38 cellular contexts compared by ENCODE assay signal in genomic region chr12:80869264-80869663, GRCh38.
"Had no signal": no experiment of that assay in that cellular context is flagged by ENCODE, and none has a peak within 500 bp of the region (broad histone marks: within the 10 kb centered on the region; RNA-seq: fewer than 3 reads in every experiment).

No MANE protein-coding gene starts in this region.

- FAIRE-seq: bronchial epithelial cell had no signal

- DNase-seq: activated B cell treated with CpG ODN at 0.5 μM for 24 hours; activated CD4-positive, alpha-beta memory T cell treated with anti-CD3 and anti-CD28 coated beads for 36 hours; activated CD4-positive, alpha-beta T cell treated with anti-CD3 and anti-CD28 coated beads for 4 hours; activated CD4-positive, alpha-beta T cell treated with anti-CD3 and anti-CD28 coated beads, Interleukin-2, amount 50 U/mL, for 1 hour; activated CD4-positive, CD25-positive, alpha-beta regulatory T cell treated with anti-CD3 and anti-CD28 coated beads, Interleukin-2, amount 50 U/mL, for 72 hours; activated CD8-positive, alpha-beta memory T cell treated with anti-CD3 and anti-CD28 coated beads, Interleukin-2, amount 50 U/mL, for 4 hours; activated gamma-delta T cell treated with Interleukin-2 at 50 U/mL for 16 hours; activated naive CD4-positive, alpha-beta T cell treated with anti-CD3 and anti-CD28 coated beads for 36 hours; activated T-cell treated with anti-CD3 and anti-CD28 coated beads for 4 hours; activated T-cell treated with anti-CD3 and anti-CD28 coated beads, Interleukin-2, amount 50 U/mL, for 4 hours; adrenal gland; caudate nucleus; Kasumi-1; KG1; MM.1S; MV-4-11; NCI-H1092; NCI-H1436 treated with DMSO at 0.1 percent for 48 hours; NCI-H1694 treated with DMSO at 0.1 percent for 48 hours; NCI-H2029; NCI-H345; NCI-H524 treated with DMSO at 0.1 percent for 48 hours; NCI-H748 treated with DMSO at 0.1 percent for 48 hours; NK-92 treated with Interleukin-12 subunit alpha and Interleukin-12 subunit beta, amount 100 ng/mL, for 24 hours; PC-3; RPMI8226; SHP77 treated with DMSO at 0.1 percent for 48 hours; SK-N-SH; T-cell; T-helper 2 cell; T-helper 9 cell had no signal

- H3K27ac Mint-ChIP-seq: activated B cell treated with CpG ODN at 0.5 μM for 24 hours; activated CD4-positive, alpha-beta memory T cell treated with anti-CD3 and anti-CD28 coated beads for 36 hours; activated naive CD4-positive, alpha-beta T cell treated with anti-CD3 and anti-CD28 coated beads for 36 hours; activated naive CD4-positive, alpha-beta T cell treated with anti-CD3 and anti-CD28 coated beads, Interleukin-2, amount 50 U/mL, for 72 hours; activated T-helper 1 cell treated with anti-CD3 and anti-CD28 coated beads, Interleukin-12 subunit alpha, Interleukin-12 subunit beta, Interleukin-2, Interleukin-4 antibody, amounts not matched to agents 30 ng/mL and 10 ng/mL and 1 ng/mL, durations not matched to agents 14 hours and 24 hours and 36 hours; brain; T-cell had no signal

- H3K9me3 ChIP-seq: adrenal gland, Peyer's patch, SJSA1, SK-N-SH had no signal

- H3K4me3 ChIP-seq: adrenal gland, Peyer's patch, SJSA1 had no signal

- H3K9ac ChIP-seq: SK-N-SH had no signal

- H3K4me3 Mint-ChIP-seq: activated B cell treated with CpG ODN at 0.5 μM for 24 hours; activated CD4-positive, alpha-beta memory T cell treated with anti-CD3 and anti-CD28 coated beads for 36 hours; activated naive CD4-positive, alpha-beta T cell treated with anti-CD3 and anti-CD28 coated beads for 36 hours; activated T-cell treated with anti-CD3 and anti-CD28 coated beads, Interleukin-2, amount 50 U/mL, for 4 hours; activated T-helper 1 cell treated with anti-CD3 and anti-CD28 coated beads, Interleukin-12 subunit alpha, Interleukin-12 subunit beta, Interleukin-2, Interleukin-4 antibody, amounts not matched to agents 30 ng/mL and 10 ng/mL and 1 ng/mL, durations not matched to agents 14 hours and 24 hours and 36 hours; brain; T-cell had no signal

- H3K27me3 ChIP-seq: adrenal gland, Peyer's patch, SJSA1 had no signal

- H3K9me3 Mint-ChIP-seq: activated B cell treated with CpG ODN at 0.5 μM for 24 hours; activated T-helper 1 cell treated with anti-CD3 and anti-CD28 coated beads, Interleukin-12 subunit alpha, Interleukin-12 subunit beta, Interleukin-2, Interleukin-4 antibody, amounts not matched to agents 30 ng/mL and 10 ng/mL and 1 ng/mL, durations not matched to agents 14 hours and 24 hours and 36 hours; brain had no signal

- H3K27ac ChIP-seq: adrenal gland, SJSA1, VCaP had no signal

- H3K27me3 Mint-ChIP-seq: activated B cell treated with CpG ODN at 0.5 μM for 24 hours; activated CD4-positive, alpha-beta memory T cell treated with anti-CD3 and anti-CD28 coated beads for 36 hours; brain; T-cell had no signal

- H3K4me1 ChIP-seq: Peyer's patch, SJSA1 had no signal

- H3K36me3 Mint-ChIP-seq: activated CD4-positive, alpha-beta memory T cell treated with anti-CD3 and anti-CD28 coated beads for 36 hours; activated naive CD4-positive, alpha-beta T cell treated with anti-CD3 and anti-CD28 coated beads, Interleukin-2, amount 50 U/mL, for 72 hours; T-cell had no signal

- H3K4me1 Mint-ChIP-seq: activated B cell treated with CpG ODN at 0.5 μM for 24 hours, T-cell had no signal

- ATAC-seq: activated naive CD4-positive, alpha-beta T cell treated with anti-CD3 and anti-CD28 coated beads, Interleukin-2, amount 50 U/mL, for 72 hours; activated T-cell treated with anti-CD3 and anti-CD28 coated beads, Interleukin-2, amount 50 U/mL, for 4 hours; PC-3; T-cell had no signal

- H3K4me2 ChIP-seq: SK-N-SH had no signal

- H3K36me3 ChIP-seq: adrenal gland, Peyer's patch, SJSA1 had no signal
